Comparison of ENCODE assay signal across 8 cellular contexts in the genomic region with DNA sequence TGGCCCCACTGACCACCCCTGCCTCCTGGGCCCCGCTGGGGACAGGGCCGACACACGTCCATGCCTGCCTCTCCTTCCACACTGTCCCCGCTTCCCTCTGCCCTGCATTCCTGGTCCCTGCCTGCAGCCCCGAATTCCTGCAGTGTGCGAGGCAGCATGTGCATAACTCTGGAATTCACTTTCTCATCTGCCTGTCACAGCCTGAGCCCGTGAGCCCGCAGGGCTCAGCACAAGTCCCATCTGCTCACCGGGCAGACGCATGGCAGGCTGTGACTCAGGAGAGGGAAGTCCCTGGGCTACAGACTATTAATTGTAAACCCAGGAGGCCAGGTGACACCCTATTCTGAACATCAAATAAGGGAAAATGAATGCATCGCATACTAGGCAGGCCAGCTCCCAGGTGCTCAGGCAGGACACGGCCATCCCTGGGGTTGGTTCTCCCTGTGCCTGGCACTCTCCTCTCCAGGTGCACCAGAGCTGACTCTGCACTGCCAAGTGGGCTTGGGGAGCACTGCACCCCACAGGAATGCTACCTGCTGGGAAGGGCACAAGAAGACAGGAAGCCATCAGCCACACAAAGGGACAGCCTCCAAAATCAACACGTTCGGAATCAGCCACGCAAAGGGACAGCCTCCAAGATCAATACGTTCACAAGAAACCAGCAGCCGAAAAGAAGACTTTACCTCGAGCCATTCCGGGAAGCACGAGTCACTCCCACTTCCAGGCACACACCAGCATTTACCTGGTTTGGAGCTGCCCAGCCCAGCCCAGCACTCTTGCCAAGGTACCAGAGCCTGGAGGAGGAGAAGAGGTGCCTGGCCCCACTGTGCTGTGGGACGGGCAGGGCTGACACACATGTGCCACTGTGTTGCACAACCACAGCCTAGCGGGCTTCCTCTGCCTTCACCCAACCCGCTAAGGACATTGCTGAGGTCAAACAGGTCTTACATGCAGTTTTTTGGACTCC.
A peak's percentile ranks its signal among the peaks of the same experiment; 100 is the strongest.
DNase-seq lines count a peak whose midpoint lies in the region; ATAC-seq and TF ChIP-seq lines count a peak whose summit lies in the region.

No MANE protein-coding gene starts in this region.

- CTCF ChIA-PET in mammary epithelial cell (lab: Charles Lee; ENCODE audit: low non-redundant PET): interaction anchor here (1.3 kb wide), 1 partner anchor 394 kb away, joined by 3 read pairs; no protein-coding TSS in a partner anchor
- CTCF ChIA-PET in CD4-positive, alpha-beta memory T cell (lab: Charles Lee; ENCODE audit: partially characterized antibody): no interaction called here

- H3K4me3 Mint-ChIP-seq in natural killer cell: peak overlapping the region; percentile 9
- peak overlapping the region in 1 of 8 donors; percentile 26 for H3K4me3 Mint-ChIP-seq in CD4-positive, alpha-beta memory T cell

- no peaks in the 10 kb centered on the region for H3K9me3 Mint-ChIP-seq in natural killer cell
- no peaks in the 10 kb centered on the region for H3K9me3 Mint-ChIP-seq in CD4-positive, alpha-beta memory T cell

- no peaks in the 10 kb centered on the region for H3K36me3 ChIP-seq in mammary epithelial cell (ENCODE audit: insufficient read depth, low read length)
- H3K36me3 ChIP-seq in CD4-positive, alpha-beta memory T cell (ENCODE audit: insufficient read depth, low read length): no peaks in the 10 kb centered on the region

- ATAC-seq in natural killer cell: peak in 1 of 3 donors; percentile 57
- ATAC-seq in GM19455 (IDR thresholded peaks at IDR 0.05; ENCODE audit: unreplicated experiment): no peak
- ATAC-seq in GM21737 (IDR thresholded peaks at IDR 0.05; ENCODE audit: unreplicated experiment): no peak

- no peaks in the 10 kb centered on the region for H3K9me3 ChIP-seq in mammary epithelial cell (replicated peaks; ENCODE audit: insufficient read depth, low read length)
- no peaks in the 10 kb centered on the region for H3K9me3 ChIP-seq in CD4-positive, alpha-beta memory T cell (ENCODE audit: control insufficient read depth in 1 of 2, low read length in 2 of 2)

- in situ Hi-C loops in mammary epithelial cell (cut with MboI; ENCODE audit: low sequenced_read_pairs in 2 of 2): no loop called here

- no peaks in the 10 kb centered on the region for H4K20me1 ChIP-seq in mammary epithelial cell (ENCODE audit: insufficient read depth, low read length)

- TSS peak; percentile 48 for BruUV-seq in mammary epithelial cell (replicated peaks; lab: Mats Ljungman, UMichigan)

- H2AFZ ChIP-seq in mammary epithelial cell (ENCODE audit: low read depth, low read length): peak overlapping the region; percentile 57

- no peak overlapping the region for H3K27ac Mint-ChIP-seq in natural killer cell
- no peak overlapping the region for H3K27ac Mint-ChIP-seq in CD4-positive, alpha-beta memory T cell

- DNase-seq in DMS153 (lab: John Stamatoyannopoulos, UW) (peak; percentile 63), NCI-H1417 treated with DMSO at 0.1 percent for 48 hours (lab: John Stamatoyannopoulos, UW) (peak; percentile 22), mammary epithelial cell (peak; percentile 98), natural killer cell (no peak), hepatic stellate cell (ENCODE audit: low spot score) (no peak)
- DNase-seq in CD4-positive, alpha-beta memory T cell: no peak

- peaks cover 40 to 50% of the 10 kb centered on the region in 2 donors for H3K4me1 Mint-ChIP-seq in natural killer cell
- H3K4me1 Mint-ChIP-seq in CD4-positive, alpha-beta memory T cell: peaks cover 5 to 16% (median 13%) of the 10 kb centered on the region in 4 donors

- peak overlapping the region; percentile 69 for H3K9ac ChIP-seq in mammary epithelial cell (ENCODE audit: insufficient read depth, low read length)

- dilution Hi-C loops in mammary epithelial cell (cut with HindIII; ENCODE audit: low sequenced_read_pairs): no loop called here

- H3K27me3 Mint-ChIP-seq in natural killer cell (ENCODE audit: low read depth in 2 of 2): peaks cover 24 to 35% of the 10 kb centered on the region in 2 donors
- H3K27me3 Mint-ChIP-seq in CD4-positive, alpha-beta memory T cell: peaks cover 0 to 1% of the 10 kb centered on the region in 2 donors

- intact Hi-C loops in mammary epithelial cell (cut with micrococcal nuclease) (loop anchor here (5.0 to 10.0 kb wide), 6 partner anchors 67 to 520 kb away; a partner anchor contains a TSS), natural killer cell (cut with micrococcal nuclease) (no loop called here)
- intact Hi-C loops in CD4-positive, alpha-beta memory T cell (cut with micrococcal nuclease): no loop called here

- H3K4me1 ChIP-seq in mammary epithelial cell (ENCODE audit: insufficient read depth, low read length): peaks cover 58% of the 10 kb centered on the region
- H3K4me1 ChIP-seq in CD4-positive, alpha-beta memory T cell (ENCODE audit: insufficient read depth, low read length): peaks cover 10% of the 10 kb centered on the region

- peak overlapping the region; percentile 78 for H3K4me2 ChIP-seq in mammary epithelial cell (ENCODE audit: insufficient read depth, low read depth, low read length)

- no peaks in the 10 kb centered on the region for H3K36me3 Mint-ChIP-seq in natural killer cell
- H3K36me3 Mint-ChIP-seq in CD4-positive, alpha-beta memory T cell: no peaks in the 10 kb centered on the region

- H3K79me2 ChIP-seq in mammary epithelial cell (ENCODE audit: insufficient read depth, low read length): no peaks in the 10 kb centered on the region

- peak overlapping the region in 1 of 3 experiments; percentile 14 for H3K4me3 ChIP-seq in mammary epithelial cell (replicated peaks in 1 of 3; ENCODE audit: insufficient read depth in 1 of 3, low read depth in 2 of 3, low read length in 3 of 3)
- H3K4me3 ChIP-seq in CD4-positive, alpha-beta memory T cell (ENCODE audit: low read length in 2 of 2): no peak overlapping the region

- H3K27me3 ChIP-seq in mammary epithelial cell (ENCODE audit: insufficient read depth, low read length): no peaks in the 10 kb centered on the region
- H3K27me3 ChIP-seq in CD4-positive, alpha-beta memory T cell (ENCODE audit: insufficient read depth, low read length): no peaks in the 10 kb centered on the region

- POLR2A ChIA-PET in CD4-positive, alpha-beta memory T cell (lab: Charles Lee; ENCODE audit: partially characterized antibody): no interaction called here

- WGBS in mammary epithelial cell (ENCODE audit: low coverage, missing lambda C conversion rate): under 1% methylated on average over 16 of the region's 23 CpGs

- H3K27ac ChIP-seq in mammary epithelial cell (ENCODE audit: insufficient read depth, low read depth, low read length): peak overlapping the region; percentile 92
- H3K27ac ChIP-seq in CD4-positive, alpha-beta memory T cell (ENCODE audit: low read depth, low read length): no peak overlapping the region

- TF ChIP-seq CTCF in mammary epithelial cell (conservative IDR thresholded peaks at IDR 0.05 in 1 of 2, IDR thresholded peaks at IDR 0.05 in 1 of 2; ENCODE audit: extremely low read depth in 1 of 2, insufficient read depth in 1 of 2, low read depth in 1 of 2, low read length in 2 of 2) (peak; percentile 13 to 15), natural killer cell (IDR thresholded peaks at IDR 0.05) (no peak)

Comparison
In these comparisons a context has a peak if more than half of its experiments do, and no peak if none do; other contexts are left out.
1. DNase-seq: peak in DMS153 (single experiment), NCI-H1417 treated with DMSO at 0.1 percent for 48 hours (single experiment) and mammary epithelial cell (single experiment); none in natural killer cell (single experiment), hepatic stellate cell (single experiment) and CD4-positive, alpha-beta memory T cell (0 of 5).